In genomic region chr17:71682174-71682494, GRCh38 we compare ENCODE assay signal across 21 cellular contexts.
DNase-seq lines count a peak whose midpoint lies in the region; ATAC-seq and TF ChIP-seq lines count a peak whose summit lies in the region.
"Had no signal": no experiment of that assay in that cellular context is flagged by ENCODE, and none has a peak within 500 bp of the region (broad histone marks: within the 10 kb centered on the region; RNA-seq: fewer than 3 reads in every experiment).

No MANE protein-coding gene starts in this region.

- DNase-seq in hepatocyte (ENCODE audit: low spot score) (no peak), left lobe of liver (ENCODE audit: low spot score) (no peak), mucosa of descending colon (no peak), NCI-H2029 treated with DMSO at 0.1 percent for 48 hours (lab: John Stamatoyannopoulos, UW) (no peak), GM03348 (ENCODE audit: low spot score) (no peak), thyroid gland (no peak)
- DNase-seq: 8988T; ACHN; BE2C; C1 segment of cervical spinal cord; Calu3; CD4-positive, alpha-beta memory T cell; CD4-positive, CD25-positive, alpha-beta regulatory T cell; CD8-positive, alpha-beta memory T cell; COR-L47; DMS79 treated with DMSO at 0.1 percent for 48 hours; GF-D8 had no signal

- H3K27ac ChIP-seq in hepatocyte = no peak overlapping the region
- H3K27ac ChIP-seq in liver (ENCODE audit: low read depth in 1 of 2, low read length in 2 of 2) = no peak overlapping the region
- H3K27ac ChIP-seq in thyroid gland = no peak overlapping the region
- H3K27ac ChIP-seq: BLaER1 had no signal

- ATAC-seq in left lobe of liver = peak; percentile 13
- ATAC-seq in mucosa of descending colon = peak; percentile 35
- no peak for ATAC-seq in GM19023 (IDR thresholded peaks at IDR 0.05; ENCODE audit: unreplicated experiment)
- ATAC-seq: GM12878 had no signal

- H3K79me2 ChIP-seq in hepatocyte = no peaks in the 10 kb centered on the region

- TF ChIP-seq RAD21 in liver (IDR thresholded peaks at IDR 0.05) = no peak

- H3K4me2 ChIP-seq in hepatocyte = peak overlapping the region; percentile 47
- H3K4me2 ChIP-seq: BLaER1 had no signal

- H4K20me1 ChIP-seq in hepatocyte (ENCODE audit: insufficient read depth, poor library complexity, severe bottlenecking) = no peaks in the 10 kb centered on the region
- H4K20me1 ChIP-seq: BLaER1 had no signal

- intact Hi-C loops in mucosa of descending colon (cut with DNase I, micrococcal nuclease) (no loop called here), thyroid gland (cut with DNase I) (no loop called here)

- H3K9me2 ChIP-seq in hepatocyte (replicated peaks; ENCODE audit: insufficient read depth) = no peaks in the 10 kb centered on the region

- no peak for TF ChIP-seq POLR2A in thyroid gland (IDR thresholded peaks at IDR 0.05)

- TF ChIP-seq CTCF in hepatocyte (IDR thresholded peaks at IDR 0.05; ENCODE audit: poor library complexity) (no peak), liver (IDR thresholded peaks at IDR 0.05; ENCODE audit: low read depth, low read length, missing input control) (no peak), mucosa of descending colon (IDR thresholded peaks at IDR 0.05) (no peak), thyroid gland (IDR thresholded peaks at IDR 0.05) (no peak)

- H3K9ac ChIP-seq in liver (ENCODE audit: low read depth in 1 of 2, low read length in 2 of 2) = no peak overlapping the region
- H3K9ac ChIP-seq: BLaER1 had no signal

- H3K27me3 ChIP-seq in hepatocyte = no peaks in the 10 kb centered on the region
- H3K27me3 ChIP-seq in liver (ENCODE audit: control insufficient read depth in 4 of 4, insufficient read depth in 4 of 4, low read length in 3 of 4) = no peaks in the 10 kb centered on the region
- H3K27me3 ChIP-seq in thyroid gland = no peaks in the 10 kb centered on the region
- H3K27me3 ChIP-seq: BE2C, BLaER1 had no signal

- no peaks in the 10 kb centered on the region for H3K36me3 ChIP-seq in hepatocyte (replicated peaks; ENCODE audit: insufficient read depth, low read depth)
- no peaks in the 10 kb centered on the region for H3K36me3 ChIP-seq in liver (ENCODE audit: control insufficient read depth in 4 of 4, insufficient read depth in 3 of 4, low read depth in 1 of 4, low read length in 3 of 4)
- H3K36me3 ChIP-seq in mucosa of descending colon (ENCODE audit: low read depth) = no peaks in the 10 kb centered on the region
- H3K36me3 ChIP-seq in thyroid gland = no peaks in the 10 kb centered on the region
- H3K36me3 ChIP-seq: BE2C, BLaER1 had no signal

- H3K4me3 ChIP-seq in hepatocyte = no peak overlapping the region
- no peak overlapping the region for H3K4me3 ChIP-seq in liver (ENCODE audit: low read depth in 1 of 3, low read length in 3 of 3)
- H3K4me3 ChIP-seq in mucosa of descending colon = no peak overlapping the region
- H3K4me3 ChIP-seq in thyroid gland (replicated peaks in 1 of 3) = no peak overlapping the region
- H3K4me3 ChIP-seq: BLaER1, GM12878 had no signal

- 64% methylated on average over 1 of the region's 1 CpG for WGBS in hepatocyte (ENCODE audit: low lambda C conversion rate, missing lambda C conversion rate)
- WGBS in liver = 32% methylated on average over 1 of the region's 1 CpG
- WGBS in thyroid gland, 2 donors = 88 to 96% methylated on average over 1 of the region's 1 CpG

- H3K9me3 ChIP-seq in hepatocyte (ENCODE audit: low read depth) (no peaks in the 10 kb centered on the region), liver (ENCODE audit: control insufficient read depth in 4 of 4, low read length in 3 of 4) (no peaks in the 10 kb centered on the region), mucosa of descending colon (no peaks in the 10 kb centered on the region), thyroid gland (no peaks in the 10 kb centered on the region)
- H3K9me3 ChIP-seq: BE2C, BLaER1 had no signal

- H2AFZ ChIP-seq in hepatocyte = no peak overlapping the region

- no peaks in the 10 kb centered on the region for H3K4me1 ChIP-seq in hepatocyte (ENCODE audit: insufficient read depth)
- peaks cover 0 to 9% (median 0%) of the 10 kb centered on the region in 4 donors for H3K4me1 ChIP-seq in liver (ENCODE audit: control insufficient read depth in 4 of 4, insufficient read depth in 4 of 4, low read length in 3 of 4)
- H3K4me1 ChIP-seq in mucosa of descending colon (ENCODE audit: low read depth) = peaks cover 6% of the 10 kb centered on the region
- no peaks in the 10 kb centered on the region for H3K4me1 ChIP-seq in thyroid gland
- H3K4me1 ChIP-seq: BE2C, BLaER1 had no signal

TF ChIP-seq in liver, 16 proteins besides CTCF, POLR2A, EP300 and RAD21:
- no peak for TF ChIP-seq HNF4G (IDR thresholded peaks at IDR 0.05)
- no peak for TF ChIP-seq FOXA1 (IDR thresholded peaks at IDR 0.05)
- TF ChIP-seq TAF1 (conservative IDR thresholded peaks at IDR 0.05) = no peak
- TF ChIP-seq MAX (IDR thresholded peaks at IDR 0.05) = peak; percentile 18
- TF ChIP-seq REST (IDR thresholded peaks at IDR 0.05) = no peak
- TF ChIP-seq ATF3 (IDR thresholded peaks at IDR 0.05) = no peak
- peak in 1 of 2 donors; percentile 44 for TF ChIP-seq HNF4A (conservative IDR thresholded peaks at IDR 0.05)
- TF ChIP-seq EGR1 (IDR thresholded peaks at IDR 0.05; ENCODE audit: low read depth in 2 of 2) = no peak
- TF ChIP-seq YY1 (IDR thresholded peaks at IDR 0.05) = no peak
- TF ChIP-seq JUND (IDR thresholded peaks at IDR 0.05) = no peak
- peak; percentile 0 for TF ChIP-seq ZBTB33 (IDR thresholded peaks at IDR 0.05)
- TF ChIP-seq FOXA2 (IDR thresholded peaks at IDR 0.05) = no peak
- no peak for TF ChIP-seq SP1 (IDR thresholded peaks at IDR 0.05)
- no peak for TF ChIP-seq GABPA (IDR thresholded peaks at IDR 0.05 in 1 of 2, conservative IDR thresholded peaks at IDR 0.05 in 1 of 2)
- no peak for TF ChIP-seq NR2F2 (IDR thresholded peaks at IDR 0.05)
- no peak for TF ChIP-seq RXRA (IDR thresholded peaks at IDR 0.05)
TF ChIP-seq in liver: peak in this region for 3.
